ENCODE assay signal across 8 cellular contexts in the genomic region with DNA sequence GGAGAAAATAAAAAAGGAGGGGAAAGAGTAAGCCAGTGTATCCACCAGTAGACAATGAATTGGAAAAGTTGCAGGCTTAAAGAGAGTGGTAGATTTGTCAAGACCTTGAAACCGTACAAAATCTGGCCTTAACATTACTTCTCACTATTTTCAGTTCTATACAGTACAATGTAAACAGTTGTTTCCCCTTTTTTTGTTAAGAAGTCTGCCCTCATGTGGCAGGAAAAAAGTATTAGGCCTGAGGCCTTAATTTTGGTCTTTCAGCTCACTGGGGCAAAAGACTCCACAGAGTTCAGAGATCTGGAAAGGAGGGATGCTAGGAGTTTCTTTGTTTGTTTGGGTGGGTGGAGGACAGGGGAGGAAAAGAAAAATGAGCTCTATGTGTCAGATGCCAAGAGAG.
DNase-seq lines count a peak whose midpoint lies in the region; ATAC-seq and TF ChIP-seq lines count a peak whose summit lies in the region.

No MANE protein-coding gene starts in this region.

- H3K9me3 ChIP-seq in effector memory CD4-positive, alpha-beta T cell (ENCODE audit: control insufficient read depth, low read length), result no peaks in the 10 kb centered on the region

- H3K36me3 ChIP-seq in effector memory CD4-positive, alpha-beta T cell (ENCODE audit: control insufficient read depth, insufficient read depth, low read length), result no peaks in the 10 kb centered on the region

- no peak overlapping the region for H3K4me3 ChIP-seq in epithelial cell of proximal tubule (ENCODE audit: low read depth, low read length)
- H3K4me3 ChIP-seq in effector memory CD4-positive, alpha-beta T cell (ENCODE audit: insufficient read depth, low read depth, low read length, poor library complexity, severe bottlenecking), result no peak overlapping the region

- no peak overlapping the region for H3K27ac ChIP-seq in effector memory CD4-positive, alpha-beta T cell (ENCODE audit: insufficient read depth, low read length, poor library complexity, severe bottlenecking)

- peak; percentile 45 for TF ChIP-seq CTCF in epithelial cell of proximal tubule (conservative IDR thresholded peaks at IDR 0.05; ENCODE audit: low read depth, low read length)

- ATAC-seq in GM21526 (IDR thresholded peaks at IDR 0.05; ENCODE audit: low FRiP score, unreplicated experiment), result peak; percentile 73

- DNase-seq in NCI-H2196 (lab: John Stamatoyannopoulos, UW; ENCODE audit: unreplicated experiment) (peak; percentile 4), NCI-H2196 treated with DMSO at 0.1 percent for 48 hours (lab: John Stamatoyannopoulos, UW; ENCODE audit: unreplicated experiment) (no peak), MV-4-11 (lab: John Stamatoyannopoulos, UW) (peak; percentile 35), epithelial cell of proximal tubule (ENCODE audit: low read depth) (no peak), middle frontal gyrus (ENCODE audit: extremely low spot score, low spot score) (no peak), amniotic stem cell (lab: John Stamatoyannopoulos, UW) (no peak)
- DNase-seq in effector memory CD4-positive, alpha-beta T cell, result no peak

- H3K4me1 ChIP-seq in effector memory CD4-positive, alpha-beta T cell (ENCODE audit: control insufficient read depth, insufficient read depth, low read length, poor library complexity, severe bottlenecking), result no peaks in the 10 kb centered on the region

- no peaks in the 10 kb centered on the region for H3K27me3 ChIP-seq in effector memory CD4-positive, alpha-beta T cell (replicated peaks; ENCODE audit: control insufficient read depth, insufficient read depth, low read length, poor library complexity, severe bottlenecking)

Comparison
In these comparisons a context has a peak if more than half of its experiments do, and no peak if none do; other contexts are left out.
1. DNase-seq: peak in NCI-H2196 (single experiment) and MV-4-11 (single experiment); none in NCI-H2196 treated with DMSO at 0.1 percent for 48 hours (single experiment), epithelial cell of proximal tubule (single experiment), middle frontal gyrus (single experiment), amniotic stem cell (single experiment) and effector memory CD4-positive, alpha-beta T cell (0 of 3).